ENCODE assay signal across 17 cellular contexts in genomic region chr3:190739726-190740230, GRCh38.
"Had no signal": no experiment of that assay in that cellular context is flagged by ENCODE, and none has a peak within 500 bp of the region (broad histone marks: within the 10 kb centered on the region; RNA-seq: fewer than 3 reads in every experiment).

No MANE protein-coding gene starts in this region.

- H3K4me1 ChIP-seq: ascending aorta, breast epithelium, left ventricle myocardium inferior, right atrium auricular region had no signal

- DNase-seq: activated CD4-positive, alpha-beta T cell treated with anti-CD3 and anti-CD28 coated beads, Interleukin-2, amount 50 U/mL, for 48 hours; activated naive CD4-positive, alpha-beta T cell treated with anti-CD3 and anti-CD28 coated beads for 36 hours; activated naive CD8-positive, alpha-beta T cell treated with anti-CD3 and anti-CD28 coated beads, Interleukin-2, amount 50 U/mL, for 24 hours; dermis blood vessel endothelial cell; glutamatergic neuron; hypothalamus; left ventricle myocardium inferior; stimulated activated naive CD8-positive, alpha-beta T cell treated with anti-CD3 and anti-CD28 coated beads, Interleukin-15, Interleukin-2, amounts not matched to agents 100 U/mL and 50 U/mL, for 24 hours; T-helper 1 cell; T1000; trophoblast cell had no signal

- H3K9me3 ChIP-seq: ascending aorta, breast epithelium, left ventricle myocardium inferior, right atrium auricular region had no signal

- ATAC-seq: activated naive CD8-positive, alpha-beta T cell treated with anti-CD3 and anti-CD28 coated beads, Interleukin-2, amount 50 U/mL, for 24 hours; natural killer cell treated with Interleukin-12 subunit alpha and Interleukin-12 subunit beta and Interleukin-15 and Interleukin-18, amount 100 ng/mL, for 72 hours; stimulated activated naive CD8-positive, alpha-beta T cell treated with anti-CD3 and anti-CD28 coated beads, Interleukin-15, Interleukin-2, amounts not matched to agents 100 U/mL and 50 U/mL, for 24 hours had no signal

- H3K27ac ChIP-seq: ascending aorta, breast epithelium, left ventricle myocardium inferior, right atrium auricular region, skin epidermis, VCaP had no signal

- H3K4me3 ChIP-seq: ascending aorta, breast epithelium, left ventricle myocardium inferior, right atrium auricular region, skin epidermis had no signal
